14 cellular contexts compared by ENCODE assay signal in genomic region chr9:80926611-80927010, GRCh38.
"Had no signal": no experiment of that assay in that cellular context is flagged by ENCODE, and none has a peak within 500 bp of the region (broad histone marks: within the 10 kb centered on the region; RNA-seq: fewer than 3 reads in every experiment).

No MANE protein-coding gene starts in this region.

- ATAC-seq: heart left ventricle; left colon; naive thymus-derived CD4-positive, alpha-beta T cell had no signal

- DNase-seq: cortex of kidney; dorsolateral prefrontal cortex; effector CD8-positive, alpha-beta T cell; foreskin melanocyte; heart left ventricle; left colon; naive thymus-derived CD4-positive, alpha-beta T cell; nephron progenitor cell; posterior cingulate gyrus; sigmoid colon; stimulated activated naive CD4-positive, alpha-beta T cell; stomach; substantia nigra; trophoblast cell had no signal
